ENCODE assay signal across 9 cellular contexts in the genomic region with DNA sequence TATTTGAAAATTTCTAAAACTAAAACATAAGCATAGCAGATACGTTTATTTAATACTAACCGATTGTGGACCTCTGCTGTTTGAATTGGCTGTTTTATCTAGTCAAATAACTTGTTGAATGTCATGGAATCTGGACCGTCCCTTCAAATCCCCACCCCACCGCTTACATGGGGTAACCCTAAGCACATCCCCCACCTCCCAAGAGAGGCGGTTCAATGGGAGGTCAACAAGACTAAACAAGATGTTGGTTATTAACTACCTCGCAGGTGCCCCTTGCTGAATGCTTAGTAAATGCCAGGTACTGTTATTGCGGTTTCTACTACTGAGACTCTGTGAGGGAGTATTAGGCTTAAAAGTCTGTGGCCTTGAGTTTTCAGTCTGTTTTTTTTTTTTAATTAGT. TPM values are rescaled to one million over a fixed set of nuclear protein-coding genes. Genes with fewer than 3 reads are reported as not detected.
A peak's percentile ranks its signal among the peaks of the same experiment; 100 is the strongest.
DNase-seq lines count a peak whose midpoint lies in the region; ATAC-seq and TF ChIP-seq lines count a peak whose summit lies in the region.
"Had no signal": no experiment of that assay in that cellular context is flagged by ENCODE, and none has a peak within 500 bp of the region (broad histone marks: within the 10 kb centered on the region; RNA-seq: fewer than 3 reads in every experiment).

No MANE protein-coding gene starts in this region.

- no peak overlapping the region for H2AFZ ChIP-seq in osteoblast (ENCODE audit: low read length)

- DNase-seq in Caki2 (ENCODE audit: low read depth) (peak; percentile 31), NT2/D1 (ENCODE audit: low read depth, low spot score) (no peak), epithelial cell of esophagus (ENCODE audit: low read depth) (no peak), osteoblast (ENCODE audit: insufficient read length, low spot score, missing footprints) (no peak), NCI-H526 treated with DMSO at 0.1 percent for 48 hours (lab: John Stamatoyannopoulos, UW) (no peak)
- DNase-seq: NCI-H510A had no signal

- H3K4me2 ChIP-seq in osteoblast (ENCODE audit: insufficient read depth, low read length): peak overlapping the region; percentile 84

- peak overlapping the region; percentile 57 for H3K9ac ChIP-seq in NT2/D1 (ENCODE audit: insufficient read length, low read depth)

- in situ Hi-C loops in Caki2 (cut with HindIII; ENCODE audit: low pct_unique_long_range_greater_than_20kb, low sequenced_read_pairs): no loop called here

- peaks cover 3% of the 10 kb centered on the region for H3K4me1 ChIP-seq in NT2/D1 (ENCODE audit: insufficient read depth, insufficient read length)
- peaks cover 25% of the 10 kb centered on the region for H3K4me1 ChIP-seq in osteoblast (ENCODE audit: insufficient read depth, low read length)

- H3K27me3 ChIP-seq in NT2/D1 (ENCODE audit: insufficient read depth, insufficient read length) (no peaks in the 10 kb centered on the region), osteoblast (ENCODE audit: insufficient read depth, low read length) (no peaks in the 10 kb centered on the region)

- ATAC-seq in GM21390 (IDR thresholded peaks at IDR 0.05; ENCODE audit: unreplicated experiment) (no peak), HG03039 (IDR thresholded peaks at IDR 0.05; ENCODE audit: unreplicated experiment) (no peak), HG03095 (IDR thresholded peaks at IDR 0.05; ENCODE audit: unreplicated experiment) (no peak)

- H3K9me3 ChIP-seq in NT2/D1 (ENCODE audit: insufficient read depth, low read length) (no peaks in the 10 kb centered on the region), osteoblast (ENCODE audit: low read depth, low read length) (no peaks in the 10 kb centered on the region)

- no peak overlapping the region for H3K27ac ChIP-seq in osteoblast (ENCODE audit: low read depth, low read length)

- H4K20me1 ChIP-seq in osteoblast (ENCODE audit: insufficient read depth, low read length): peaks cover 61% of the 10 kb centered on the region

- TF ChIP-seq CTCF in epithelial cell of esophagus (IDR thresholded peaks at IDR 0.05; ENCODE audit: insufficient read depth, low read depth, low read length, missing control alignments): no peak
- TF ChIP-seq CTCF in osteoblast (IDR thresholded peaks at IDR 0.05; ENCODE audit: extremely low read depth, low read depth, low read length): no peak

- H3K79me2 ChIP-seq in osteoblast (ENCODE audit: insufficient read depth, low read length): peaks cover 72% of the 10 kb centered on the region

- H3K36me3 ChIP-seq in NT2/D1 (ENCODE audit: insufficient read depth, insufficient read length, low read length) (peaks cover 35% of the 10 kb centered on the region), osteoblast (ENCODE audit: insufficient read depth, low read length) (peaks cover 3% of the 10 kb centered on the region)

- H3K4me3 ChIP-seq in NT2/D1 (ENCODE audit: insufficient read length, low read depth) (no peak overlapping the region), epithelial cell of esophagus (ENCODE audit: low read length) (peak overlapping the region; percentile 88), osteoblast (ENCODE audit: insufficient read depth, low read length) (peak overlapping the region; percentile 14)

RNA-seq across cellular contexts. Expression of gene RAC1, which starts 2.5 kb away (rescaled TPM):
- 22.7 and 42.5 TPM in 2 replicates for total RNA-seq in Caki2 (2014; rRNA removed; shearing (Covaris generic); ENCODE audit: low replicate concordance)
- 55.4 and 55.7 TPM in 2 replicates for total RNA-seq in osteoblast

RNA-seq across cellular contexts. Expression of gene FAM220A, which starts 28.1 kb away (rescaled TPM):
- total RNA-seq in Caki2 (2014; rRNA removed; shearing (Covaris generic); ENCODE audit: low replicate concordance): 26.7 and 27.4 TPM in 2 replicates
- total RNA-seq in osteoblast: 20.3 and 25.0 TPM in 2 replicates
